In the genomic region with DNA sequence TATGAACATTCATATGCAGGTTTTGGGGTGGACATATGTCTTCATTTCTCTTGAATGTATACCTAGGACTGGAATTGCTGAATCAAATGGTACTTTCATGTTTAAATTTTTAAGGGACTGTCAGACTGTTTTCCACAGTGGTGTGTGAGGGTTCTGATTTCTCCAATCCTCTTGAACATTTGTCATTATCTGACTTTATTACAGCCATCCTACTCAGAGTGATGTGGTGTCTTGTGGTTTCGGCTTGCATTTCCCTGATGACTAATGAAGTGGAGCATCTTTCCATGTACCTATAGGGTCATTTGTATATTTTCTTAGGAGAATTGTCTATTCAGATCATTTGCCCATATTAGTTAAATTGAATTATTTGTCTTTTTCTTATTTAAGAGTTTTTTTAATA, we compare ENCODE assay signal across 13 cellular contexts. TPM values are rescaled to one million over a fixed set of nuclear protein-coding genes. Genes with fewer than 3 reads are reported as not detected.
DNase-seq lines count a peak whose midpoint lies in the region; ATAC-seq, FAIRE-seq and TF ChIP-seq lines count a peak whose summit lies in the region.
"Had no signal": no experiment of that assay in that cellular context is flagged by ENCODE, and none has a peak within 500 bp of the region (broad histone marks: within the 10 kb centered on the region; RNA-seq: fewer than 3 reads in every experiment).

No MANE protein-coding gene starts in this region.

- H3K9me3 ChIP-seq in astrocyte (ENCODE audit: insufficient read depth, low read depth, low read length) (no peaks in the 10 kb centered on the region), skeletal muscle satellite cell (replicated peaks; ENCODE audit: low read length) (no peaks in the 10 kb centered on the region)
- H3K9me3 ChIP-seq: upper lobe of left lung had no signal

- H3K27me3 ChIP-seq in astrocyte (ENCODE audit: insufficient read depth, low read length) (no peaks in the 10 kb centered on the region), skeletal muscle satellite cell (ENCODE audit: control insufficient read depth, insufficient read depth, low read length) (no peaks in the 10 kb centered on the region)
- H3K27me3 ChIP-seq: upper lobe of left lung had no signal

- H3K79me2 ChIP-seq in astrocyte (ENCODE audit: insufficient read depth, low read length): no peaks in the 10 kb centered on the region

- no peak for FAIRE-seq in astrocyte (lab: Jason Lieb, UNC)
- FAIRE-seq: endometrium had no signal

- H3K4me3 ChIP-seq in astrocyte (ENCODE audit: insufficient read depth, low read depth, low read length) (no peak overlapping the region), skeletal muscle satellite cell (ENCODE audit: low read length) (no peak overlapping the region)
- H3K4me3 ChIP-seq: upper lobe of left lung had no signal

- no peak for TF ChIP-seq CTCF in astrocyte (IDR thresholded peaks at IDR 0.05; ENCODE audit: insufficient read depth, low read depth, low read length)
- no peak for TF ChIP-seq CTCF in GM10266 (IDR thresholded peaks at IDR 0.05; ENCODE audit: control insufficient read depth, insufficient read depth, low read depth, missing control alignments)

- no peak for ATAC-seq in HG02759 (IDR thresholded peaks at IDR 0.05; ENCODE audit: unreplicated experiment)

- H3K4me2 ChIP-seq in astrocyte (ENCODE audit: low read length) (peak overlapping the region; percentile 4), skeletal muscle satellite cell (ENCODE audit: low read length) (peak overlapping the region; percentile 45)

- H3K36me3 ChIP-seq in astrocyte (ENCODE audit: insufficient read depth, low read length) (no peaks in the 10 kb centered on the region), skeletal muscle satellite cell (ENCODE audit: insufficient read depth, low read length) (no peaks in the 10 kb centered on the region)
- H3K36me3 ChIP-seq: upper lobe of left lung, WERI-Rb-1 had no signal

- no peak overlapping the region for H3K27ac ChIP-seq in astrocyte (ENCODE audit: low read depth, low read length)
- H3K27ac ChIP-seq: upper lobe of left lung, WERI-Rb-1 had no signal

- H3K4me3 Mint-ChIP-seq in activated naive CD4-positive, alpha-beta T cell treated with anti-CD3 and anti-CD28 coated beads, Interleukin-2, amount 50 U/mL, for 24 hours: no peak overlapping the region
- no peak overlapping the region for H3K4me3 Mint-ChIP-seq in astrocyte (ENCODE audit: unreplicated experiment)

- H3K36me3 Mint-ChIP-seq in activated naive CD4-positive, alpha-beta T cell treated with anti-CD3 and anti-CD28 coated beads, Interleukin-2, amount 50 U/mL, for 24 hours: no peaks in the 10 kb centered on the region
- peaks cover 4% of the 10 kb centered on the region for H3K36me3 Mint-ChIP-seq in astrocyte (ENCODE audit: low read depth, unreplicated experiment)

- no peak overlapping the region for H2AFZ ChIP-seq in astrocyte (ENCODE audit: low read depth, low read length)

- peak overlapping the region; percentile 80 for H3K27ac Mint-ChIP-seq in activated naive CD4-positive, alpha-beta T cell treated with anti-CD3 and anti-CD28 coated beads, Interleukin-2, amount 50 U/mL, for 24 hours
- H3K27ac Mint-ChIP-seq in astrocyte (ENCODE audit: unreplicated experiment): peak overlapping the region; percentile 28

- no peak overlapping the region for H3K9ac ChIP-seq in astrocyte (ENCODE audit: low read length)
- H3K9ac ChIP-seq in skeletal muscle satellite cell (ENCODE audit: low read depth, low read length): no peak overlapping the region

- no peaks in the 10 kb centered on the region for H3K27me3 Mint-ChIP-seq in activated naive CD4-positive, alpha-beta T cell treated with anti-CD3 and anti-CD28 coated beads, Interleukin-2, amount 50 U/mL, for 24 hours
- H3K27me3 Mint-ChIP-seq in astrocyte (ENCODE audit: low read depth, unreplicated experiment): no peaks in the 10 kb centered on the region

- no peak for DNase-seq in activated naive CD4-positive, alpha-beta T cell (lab: John Stamatoyannopoulos, UW)
- peak; percentile 72 for DNase-seq in LHCN-M2 (ENCODE audit: low read depth)
- peak; percentile 46 for DNase-seq in astrocyte (ENCODE audit: low read depth)
- DNase-seq in NCI-H1417 (lab: John Stamatoyannopoulos, UW): no peak
- no peak for DNase-seq in GM10266 (ENCODE audit: extremely low spot score)
- DNase-seq: DMS53, glutamatergic neuron, WERI-Rb-1 had no signal

- H3K4me1 Mint-ChIP-seq in activated naive CD4-positive, alpha-beta T cell treated with anti-CD3 and anti-CD28 coated beads, Interleukin-2, amount 50 U/mL, for 24 hours: peaks cover 13% of the 10 kb centered on the region
- H3K4me1 Mint-ChIP-seq in astrocyte (ENCODE audit: low read depth, unreplicated experiment): peaks cover 4% of the 10 kb centered on the region

- H3K4me1 ChIP-seq in astrocyte (ENCODE audit: insufficient read depth, low read length): peaks cover 3% of the 10 kb centered on the region
- H3K4me1 ChIP-seq in skeletal muscle satellite cell (ENCODE audit: control insufficient read depth, insufficient read depth, low read length): peaks cover 16% of the 10 kb centered on the region
- H3K4me1 ChIP-seq: upper lobe of left lung had no signal

- no peaks in the 10 kb centered on the region for H4K20me1 ChIP-seq in astrocyte (ENCODE audit: insufficient read depth, low read length)

- no peaks in the 10 kb centered on the region for H3K9me3 Mint-ChIP-seq in activated naive CD4-positive, alpha-beta T cell treated with anti-CD3 and anti-CD28 coated beads, Interleukin-2, amount 50 U/mL, for 24 hours
- no peaks in the 10 kb centered on the region for H3K9me3 Mint-ChIP-seq in astrocyte (ENCODE audit: unreplicated experiment)

RNA-seq across cellular contexts. Expression of a gene that starts 35.4 kb away (rescaled TPM):
- total RNA-seq in LHCN-M2 (2014; rRNA removed): 11.0 and 16.5 TPM in 2 replicates
- polyA plus RNA-seq in LHCN-M2 (2012): 7.3 TPM
- 36.2 and 39.3 TPM in 2 replicates for total RNA-seq in astrocyte
- 16.7 and 19.0 TPM in 2 replicates for total RNA-seq in skeletal muscle satellite cell (2012; rRNA removed)

Comparison
In these comparisons a context has a peak if more than half of its experiments do, and no peak if none do; other contexts are left out.
1. DNase-seq: peak in LHCN-M2 (single experiment) and astrocyte (single experiment); none in activated naive CD4-positive, alpha-beta T cell (0 of 4), NCI-H1417 (0 of 3) and GM10266 (single experiment).